22 cellular contexts compared by ENCODE assay signal in genomic region chr4:532588-533317, GRCh38. TPM values are rescaled to one million over a fixed set of nuclear protein-coding genes. Genes with fewer than 3 reads are reported as not detected.
DNase-seq lines count a peak whose midpoint lies in the region; ATAC-seq and TF ChIP-seq lines count a peak whose summit lies in the region.
"Had no signal": no experiment of that assay in that cellular context is flagged by ENCODE, and none has a peak within 500 bp of the region (broad histone marks: within the 10 kb centered on the region; RNA-seq: fewer than 3 reads in every experiment).

No MANE protein-coding gene starts in this region.

- no peaks in the 10 kb centered on the region for H3K9me2 ChIP-seq in PC-9 (ENCODE audit: insufficient read depth)

- peak; percentile 87 for ATAC-seq in activated CD4-positive, alpha-beta T cell treated with anti-CD3 and anti-CD28 coated beads for 36 hours
- ATAC-seq in GM21447 (IDR thresholded peaks at IDR 0.05; ENCODE audit: unreplicated experiment): no peak
- ATAC-seq: left lung had no signal

- H3K4me3 ChIP-seq in H7 (ENCODE audit: insufficient read depth, low read depth, low read length): no peak overlapping the region
- H3K4me3 ChIP-seq in PC-9: no peak overlapping the region
- H3K4me3 ChIP-seq: left lung, prostate gland, suprapubic skin had no signal

- H2AFZ ChIP-seq in PC-9: no peak overlapping the region

- H3K36me3 ChIP-seq in H7 (replicated peaks; ENCODE audit: control insufficient read depth, insufficient read depth, low read length) (peaks cover 13% of the 10 kb centered on the region), PC-9 (ENCODE audit: low read depth) (peaks cover 17% of the 10 kb centered on the region)

- H3K27ac ChIP-seq in PC-9: no peak overlapping the region
- H3K27ac ChIP-seq: left lung, prostate gland, suprapubic skin had no signal

- H3K27me3 Mint-ChIP-seq in activated CD4-positive, alpha-beta T cell treated with anti-CD3 and anti-CD28 coated beads for 36 hours: no peaks in the 10 kb centered on the region
- H3K27me3 Mint-ChIP-seq: activated CD4-positive, alpha-beta memory T cell treated with anti-CD3 and anti-CD28 coated beads for 36 hours; CD4-positive, alpha-beta memory T cell; naive B cell had no signal

- H3K9me3 Mint-ChIP-seq in activated CD4-positive, alpha-beta T cell treated with anti-CD3 and anti-CD28 coated beads for 36 hours (ENCODE audit: low read depth): peaks cover 4% of the 10 kb centered on the region
- H3K9me3 Mint-ChIP-seq: activated CD4-positive, alpha-beta memory T cell treated with anti-CD3 and anti-CD28 coated beads for 36 hours; brain had no signal

- CTCF ChIA-PET in activated CD4-positive, alpha-beta T cell treated with anti-CD3 and anti-CD28 coated beads for 36 hours (lab: Charles Lee): no interaction called here
- CTCF ChIA-PET in PC-9 (lab: Charles Lee): no interaction called here

- no peaks in the 10 kb centered on the region for H4K20me1 ChIP-seq in PC-9 (ENCODE audit: insufficient read depth)

- no peak overlapping the region for H3K27ac Mint-ChIP-seq in activated CD4-positive, alpha-beta T cell treated with anti-CD3 and anti-CD28 coated beads for 36 hours
- H3K27ac Mint-ChIP-seq: activated CD4-positive, alpha-beta memory T cell treated with anti-CD3 and anti-CD28 coated beads for 36 hours; brain had no signal

- peaks cover 66% of the 10 kb centered on the region for H3K36me3 Mint-ChIP-seq in activated CD4-positive, alpha-beta T cell treated with anti-CD3 and anti-CD28 coated beads for 36 hours (ENCODE audit: low read depth)

- intact Hi-C loops in activated CD4-positive, alpha-beta T cell treated with anti-CD3 and anti-CD28 coated beads for 36 hours (cut with DNase I, micrococcal nuclease): no loop called here
- intact Hi-C loops in PC-9 (cut with micrococcal nuclease; ENCODE audit: unreplicated experiment): no loop called here

- no peak overlapping the region for H3K4me3 Mint-ChIP-seq in activated CD4-positive, alpha-beta T cell treated with anti-CD3 and anti-CD28 coated beads for 36 hours
- H3K4me3 Mint-ChIP-seq: activated CD4-positive, alpha-beta memory T cell treated with anti-CD3 and anti-CD28 coated beads for 36 hours; brain; CD4-positive, alpha-beta memory T cell; naive B cell had no signal

- H3K4me1 Mint-ChIP-seq in activated CD4-positive, alpha-beta T cell treated with anti-CD3 and anti-CD28 coated beads for 36 hours: no peaks in the 10 kb centered on the region
- H3K4me1 Mint-ChIP-seq: brain had no signal

- POLR2A ChIA-PET in activated CD4-positive, alpha-beta T cell treated with anti-CD3 and anti-CD28 coated beads for 36 hours (lab: Charles Lee): no interaction called here
- POLR2A ChIA-PET in PC-9 (lab: Charles Lee; ENCODE audit: unreplicated experiment): interaction anchor here (0.7 kb wide), 1 partner anchor 13 kb away, joined by 4 read pairs; no protein-coding TSS in a partner anchor

- DNase-seq in activated CD4-positive, alpha-beta T cell treated with anti-CD3 and anti-CD28 coated beads for 36 hours: peak; percentile 19
- no peak for DNase-seq in activated CD4-positive, alpha-beta T cell treated with anti-CD3 and anti-CD28 coated beads, Interleukin-2, amount 50 U/mL, for 48 hours
- peak; percentile 78 for DNase-seq in H7
- peak; percentile 1 for DNase-seq in amniotic epithelial cell (ENCODE audit: low read depth)
- peak; percentile 76 for DNase-seq in mesenteric fat pad (ENCODE audit: low spot score)
- no peak for DNase-seq in PC-9
- no peak for DNase-seq in G401 (ENCODE audit: low spot score)
- DNase-seq: activated CD4-positive, alpha-beta memory T cell treated with anti-CD3 and anti-CD28 coated beads for 36 hours; CD4-positive, alpha-beta memory T cell; dermis blood vessel endothelial cell; left lung; naive B cell; NCI-H2081; NK-92 treated with Interleukin-12 subunit alpha and Interleukin-12 subunit beta, amount 100 ng/mL, for 24 hours; stimulated activated CD4-positive, alpha-beta T cell treated with anti-CD3 and anti-CD28 coated beads, Interleukin-15, amount 100 ng/mL, for 24 hours; T-helper 9 cell had no signal

- no peak for TF ChIP-seq CTCF in PC-9 (conservative IDR thresholded peaks at IDR 0.05)

- no peaks in the 10 kb centered on the region for H3K79me2 ChIP-seq in PC-9 (ENCODE audit: low read depth)

- in situ Hi-C loops in G401 (cut with HindIII; ENCODE audit: low sequenced_read_pairs): no loop called here

- no peak overlapping the region for H3K4me2 ChIP-seq in PC-9

- H3K27me3 ChIP-seq in H7 (ENCODE audit: control insufficient read depth, insufficient read depth, low read length) (no peaks in the 10 kb centered on the region), PC-9 (ENCODE audit: insufficient read depth, low read depth) (no peaks in the 10 kb centered on the region)
- H3K27me3 ChIP-seq: left lung, suprapubic skin had no signal

- no TSS peak for BruUV-seq in PC-9 (replicated peaks; lab: Mats Ljungman, UMichigan)

- no peaks in the 10 kb centered on the region for H3F3A ChIP-seq in PC-9 (ENCODE audit: insufficient read depth, low read depth)

- no peaks in the 10 kb centered on the region for H3K4me1 ChIP-seq in PC-9 (replicated peaks; ENCODE audit: insufficient read depth)
- H3K4me1 ChIP-seq: left lung, prostate gland, suprapubic skin had no signal

- no peaks in the 10 kb centered on the region for H3K9me3 ChIP-seq in PC-9 (ENCODE audit: insufficient read depth, low read depth)
- H3K9me3 ChIP-seq: prostate gland, suprapubic skin had no signal

RNA-seq across cellular contexts. Expression of gene PIGG, which starts 33.7 kb away (rescaled TPM):
- 10 to 100 TPM; 39.9 to 48.2 TPM for total RNA-seq in activated CD4-positive, alpha-beta T cell treated with anti-CD3 and anti-CD28 coated beads for 36 hours
- 20.4 and 39.1 TPM in 2 replicates for total RNA-seq in H7 (2014; rRNA removed; shearing (Covaris generic))
- 45.1 TPM for total RNA-seq in mesenteric fat pad
- total RNA-seq in PC-9 (2021): 67.0 and 78.8 TPM in 2 replicates
- 32.4 and 38.7 TPM in 2 replicates for total RNA-seq in G401 (2014; rRNA removed; shearing (Covaris generic))

RNA-seq across cellular contexts. Expression of gene ZNF721, which starts 33.8 kb away (rescaled TPM):
- 10 to 100 TPM; 32.3 to 37.9 TPM for total RNA-seq in activated CD4-positive, alpha-beta T cell treated with anti-CD3 and anti-CD28 coated beads for 36 hours
- total RNA-seq in H7 (2014; rRNA removed; shearing (Covaris generic)): 18.8 and 44.3 TPM in 2 replicates
- total RNA-seq in mesenteric fat pad (18.2 TPM), PC-9 (2021) (18.2 and 25.9 TPM in 2 replicates)
- total RNA-seq in G401 (2014; rRNA removed; shearing (Covaris generic)): 14.1 and 14.9 TPM in 2 replicates

RNA-seq across cellular contexts. Expression of gene TMEM271, which starts 43.3 kb away (rescaled TPM):
- not detected for total RNA-seq in activated CD4-positive, alpha-beta T cell treated with anti-CD3 and anti-CD28 coated beads for 36 hours
- total RNA-seq in H7 (2014; rRNA removed; shearing (Covaris generic)): 0.41 and 0.59 TPM in 2 replicates
- total RNA-seq in mesenteric fat pad: not detected
- not detected in 2 replicates for total RNA-seq in PC-9 (2021)
- total RNA-seq in G401 (2014; rRNA removed; shearing (Covaris generic)): 5.4 and 17.9 TPM in 2 replicates
- total RNA-seq: activated CD4-positive, alpha-beta memory T cell treated with anti-CD3 and anti-CD28 coated beads for 36 hours; CD4-positive, alpha-beta memory T cell; dermis blood vessel endothelial cell; fibroblast of lung; HT1080; left lung had no signal

Comparison
In these comparisons a context has a peak if more than half of its experiments do, and no peak if none do; other contexts are left out.
1. DNase-seq: peak in activated CD4-positive, alpha-beta T cell treated with anti-CD3 and anti-CD28 coated beads for 36 hours (single experiment), H7 (single experiment), amniotic epithelial cell (single experiment) and mesenteric fat pad (single experiment); none in activated CD4-positive, alpha-beta T cell treated with anti-CD3 and anti-CD28 coated beads, Interleukin-2, amount 50 U/mL, for 48 hours (0 of 2), PC-9 (0 of 2) and G401 (single experiment).